In the genomic region with DNA sequence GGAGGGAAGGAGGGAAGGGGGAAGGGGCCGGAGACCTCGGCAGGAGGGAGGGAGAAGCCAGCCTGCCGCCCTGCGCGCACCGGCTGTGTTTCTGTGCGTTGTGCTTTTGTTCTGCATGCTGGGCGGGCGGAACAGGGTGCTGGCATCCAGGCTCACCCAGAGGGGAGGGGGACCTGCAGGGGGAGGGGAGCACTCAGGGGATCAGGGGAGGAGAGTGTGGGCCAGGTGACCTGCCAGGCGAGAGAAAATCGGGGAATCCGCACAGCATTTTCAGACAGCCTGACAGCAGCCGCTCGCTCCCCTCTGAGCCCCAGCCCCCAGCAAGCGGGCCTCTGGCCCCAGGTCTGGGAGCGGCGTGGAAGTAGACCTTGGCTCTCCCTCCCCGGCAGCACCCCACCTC, we compare ENCODE assay signal across 23 cellular contexts. TPM values are rescaled to one million over a fixed set of nuclear protein-coding genes. Genes with fewer than 3 reads are reported as not detected.
DNase-seq lines count a peak whose midpoint lies in the region; ATAC-seq, FAIRE-seq and TF ChIP-seq lines count a peak whose summit lies in the region.
"Had no signal": no experiment of that assay in that cellular context is flagged by ENCODE, and none has a peak within 500 bp of the region (broad histone marks: within the 10 kb centered on the region; RNA-seq: fewer than 3 reads in every experiment).

No MANE protein-coding gene starts in this region.

- no peak overlapping the region for H2BK5ac ChIP-seq in H9 (ENCODE audit: insufficient read length, low read length)

- H3K56ac ChIP-seq in H9 (ENCODE audit: insufficient read length, low read depth, low read length), result no peak overlapping the region

- POLR2A ChIA-PET in activated CD8-positive, alpha-beta T cell treated with anti-CD3 and anti-CD28 coated beads, Interleukin-2, amount 10 ng/mL, durations not matched to agents 7 days and 5 days (lab: Charles Lee), result no interaction called here

- no peak for ATAC-seq in activated CD8-positive, alpha-beta T cell treated with anti-CD3 and anti-CD28 coated beads, Interleukin-2, amount 10 ng/mL, durations not matched to agents 7 days and 5 days
- ATAC-seq: activated CD8-positive, alpha-beta memory T cell treated with anti-CD3 and anti-CD28 coated beads, Interleukin-2, amount 10 ng/mL, durations not matched to agents 7 days and 5 days; CD8-positive, alpha-beta T cell; naive thymus-derived CD4-positive, alpha-beta T cell; stimulated activated naive B cell treated with anti-CD40 and anti-IgM and Interleukin-4, amounts not matched to agents 10 μg/mL and 1 μg/mL and 100 μg/mL, for 72 hours had no signal

- H4K8ac ChIP-seq in H9 (replicated peaks; ENCODE audit: insufficient read length, low read depth, low read length), result no peak overlapping the region

- H3T11ph ChIP-seq in H9 (ENCODE audit: low read length), result no peak overlapping the region

- no peaks in the 10 kb centered on the region for H3K36me3 ChIP-seq in kidney (ENCODE audit: control insufficient read depth in 1 of 2, insufficient read depth in 2 of 2, low read length in 2 of 2)
- H3K36me3 ChIP-seq in tibial nerve, result no peaks in the 10 kb centered on the region
- H3K36me3 ChIP-seq: SJCRH30 had no signal

- WGBS in H9 (ENCODE audit: extremely low coverage, insufficient read length, low lambda C conversion rate), result no CpG with 5 or more reads among the region's 18 CpGs
- WGBS in tibial nerve, 2 donors, result 21 to 22% methylated on average over 11 to 17 of the region's 18 CpGs

- H3K9me3 ChIP-seq in H9 (ENCODE audit: control insufficient read depth, low read depth, low read length) (no peaks in the 10 kb centered on the region), kidney (ENCODE audit: control insufficient read depth in 1 of 2, low read length in 2 of 2) (no peaks in the 10 kb centered on the region), tibial nerve (no peaks in the 10 kb centered on the region)
- H3K9me3 ChIP-seq: SJCRH30 had no signal

- H3K79me2 ChIP-seq in H9 (ENCODE audit: insufficient read depth, low read length), result no peaks in the 10 kb centered on the region

- no peaks in the 10 kb centered on the region for H4K20me1 ChIP-seq in H9 (ENCODE audit: control insufficient read depth, insufficient read depth, insufficient read length)

- H2BK120ac ChIP-seq in H9 (ENCODE audit: low read depth, low read length, poor library complexity, severe bottlenecking), result no peak overlapping the region

- CTCF ChIA-PET in activated CD8-positive, alpha-beta T cell treated with anti-CD3 and anti-CD28 coated beads, Interleukin-2, amount 10 ng/mL, durations not matched to agents 7 days and 5 days (lab: Charles Lee), result no interaction called here

- peak overlapping the region; percentile 60 for H3K4me2 ChIP-seq in H9 (ENCODE audit: insufficient read depth, insufficient read length, low read length)

- no peak overlapping the region for H3K27ac ChIP-seq in H9 (ENCODE audit: insufficient read length, low read depth, low read length)
- H3K27ac ChIP-seq in kidney (ENCODE audit: low read depth in 2 of 2, low read length in 2 of 2), result no peak overlapping the region
- H3K27ac ChIP-seq in tibial nerve, result no peak overlapping the region
- H3K27ac ChIP-seq: SJCRH30 had no signal

- no peak for TF ChIP-seq POLR2A in tibial nerve (IDR thresholded peaks at IDR 0.05)

- H3K4me1 ChIP-seq in H9 (ENCODE audit: insufficient read depth, low read length), result peaks cover 8% of the 10 kb centered on the region; the same call in 1 of the 2 replicates
- H3K4me1 ChIP-seq in kidney (ENCODE audit: control insufficient read depth in 1 of 2, insufficient read depth in 1 of 2, low read depth in 1 of 2, low read length in 2 of 2), result peaks cover 9 to 13% of the 10 kb centered on the region in 2 donors
- H3K4me1 ChIP-seq in tibial nerve, result peaks cover 0 to 17% (median 0%) of the 10 kb centered on the region in 4 donors
- H3K4me1 ChIP-seq: SJCRH30 had no signal

- no peak overlapping the region for H3K14ac ChIP-seq in H9 (ENCODE audit: insufficient read depth, low read length)

- peak; percentile 61 for DNase-seq in H9
- DNase-seq in chondrocyte (ENCODE audit: low spot score), result peak; percentile 67
- DNase-seq in kidney, result peak; percentile 63
- peak; percentile 44 for DNase-seq in progenitor cell of endocrine pancreas (ENCODE audit: low spot score, unreplicated experiment)
- DNase-seq in activated CD8-positive, alpha-beta T cell treated with anti-CD3 and anti-CD28 coated beads, Interleukin-2, amount 10 ng/mL, durations not matched to agents 7 days and 5 days, result no peak
- DNase-seq in tibial nerve (ENCODE audit: low spot score in 2 of 2), result no peak
- no peak for DNase-seq in hepatic stellate cell (ENCODE audit: low spot score)
- no peak for DNase-seq in T-helper 9 cell
- DNase-seq: activated CD4-positive, alpha-beta T cell treated with anti-CD3 and anti-CD28 coated beads for 1 hour; activated CD8-positive, alpha-beta memory T cell treated with anti-CD3 and anti-CD28 coated beads, Interleukin-2, amount 10 ng/mL, durations not matched to agents 7 days and 5 days; CD8-positive, alpha-beta T cell; DND-41; foreskin fibroblast; Karpas-422; naive thymus-derived CD4-positive, alpha-beta T cell; NCI-H1105; NCI-H774; SJCRH30; stimulated activated naive B cell treated with anti-CD40 and anti-IgM and Interleukin-4, amounts not matched to agents 10 μg/mL and 1 μg/mL and 100 μg/mL, for 72 hours; T1000 had no signal

- H3K36me3 Mint-ChIP-seq in H9 (ENCODE audit: insufficient read depth in 1 of 3, low read depth in 3 of 3) (no peaks in the 10 kb centered on the region; a peak in 2 of 7 replicates), chondrocyte (ENCODE audit: low read depth) (no peaks in the 10 kb centered on the region), progenitor cell of endocrine pancreas (ENCODE audit: insufficient read depth) (no peaks in the 10 kb centered on the region)
- no peaks in the 10 kb centered on the region for H3K36me3 Mint-ChIP-seq in activated CD8-positive, alpha-beta T cell treated with anti-CD3 and anti-CD28 coated beads, Interleukin-2, amount 10 ng/mL, durations not matched to agents 7 days and 5 days (ENCODE audit: low read depth)
- H3K36me3 Mint-ChIP-seq: activated CD8-positive, alpha-beta memory T cell treated with anti-CD3 and anti-CD28 coated beads, Interleukin-2, amount 10 ng/mL, durations not matched to agents 7 days and 5 days; CD8-positive, alpha-beta T cell had no signal

- TF ChIP-seq CTCF in H9 (conservative IDR thresholded peaks at IDR 0.05), result no peak
- TF ChIP-seq CTCF in chondrocyte (IDR thresholded peaks at IDR 0.05), result no peak
- no peak for TF ChIP-seq CTCF in kidney (IDR thresholded peaks at IDR 0.05; ENCODE audit: borderline replicate concordance, extremely low read depth, insufficient read depth)
- no peak for TF ChIP-seq CTCF in progenitor cell of endocrine pancreas (IDR thresholded peaks at IDR 0.05; ENCODE audit: unreplicated experiment)
- no peak for TF ChIP-seq CTCF in tibial nerve (IDR thresholded peaks at IDR 0.05)

- no peak overlapping the region for H2BK15ac ChIP-seq in H9 (ENCODE audit: low read depth, low read length)

- H3K9ac ChIP-seq in H9 (ENCODE audit: extremely low read depth, insufficient read length, low read length), result no peak overlapping the region
- no peak overlapping the region for H3K9ac ChIP-seq in kidney (ENCODE audit: low read length in 2 of 2)

- no peak overlapping the region for H2BK12ac ChIP-seq in H9 (ENCODE audit: insufficient read length, low read depth, low read length)

- intact Hi-C loops in kidney (cut with DNase I), result no loop called here

- H4K5ac ChIP-seq in H9 (ENCODE audit: insufficient read length, low read depth, low read length), result no peak overlapping the region

- H3K79me1 ChIP-seq in H9 (ENCODE audit: insufficient read depth, low read depth, low read length, poor library complexity, severe bottlenecking), result no peaks in the 10 kb centered on the region

- H3K4me1 Mint-ChIP-seq in H9 (peaks cover 43 to 60% of the 10 kb centered on the region in 2 experiments), chondrocyte (ENCODE audit: low read depth) (peaks cover 8% of the 10 kb centered on the region), progenitor cell of endocrine pancreas (ENCODE audit: low read depth) (peaks cover 65% of the 10 kb centered on the region)
- H3K4me1 Mint-ChIP-seq in activated CD8-positive, alpha-beta T cell treated with anti-CD3 and anti-CD28 coated beads, Interleukin-2, amount 10 ng/mL, durations not matched to agents 7 days and 5 days (ENCODE audit: low read depth), result peaks cover 3% of the 10 kb centered on the region

- H3K27me3 ChIP-seq in H9 (ENCODE audit: insufficient read depth, low read length) (no peaks in the 10 kb centered on the region; the same call in 1 of the 2 replicates), tibial nerve (peaks cover 0 to 38% of the 10 kb centered on the region in 2 donors)

- H2AFZ ChIP-seq in H9 (ENCODE audit: low read length), result no peak overlapping the region

- H3K23me2 ChIP-seq in H9 (ENCODE audit: insufficient read length, low read depth, low read length, poor library complexity, severe bottlenecking), result peaks cover 3% of the 10 kb centered on the region

- H3K18ac ChIP-seq in H9 (ENCODE audit: insufficient read length, low read depth, low read length), result no peak overlapping the region

- FAIRE-seq in kidney (lab: Jason Lieb, UNC), result no peak

- H4K91ac ChIP-seq in H9 (ENCODE audit: insufficient read length, low read depth, low read length), result no peak overlapping the region

- no peak overlapping the region for H2AK5ac ChIP-seq in H9 (ENCODE audit: insufficient read length, low read length)

- H3K4me3 ChIP-seq in kidney (ENCODE audit: low read length in 2 of 2), result no peak overlapping the region
- no peak overlapping the region for H3K4me3 ChIP-seq in tibial nerve
- H3K4me3 ChIP-seq: lung, SJCRH30 had no signal

- H3K27me3 Mint-ChIP-seq in H9 (ENCODE audit: low read depth), result peaks cover 5% of the 10 kb centered on the region
- H3K27me3 Mint-ChIP-seq in chondrocyte (ENCODE audit: low read depth), result peaks cover 15% of the 10 kb centered on the region
- H3K27me3 Mint-ChIP-seq in progenitor cell of endocrine pancreas, result no peaks in the 10 kb centered on the region
- peaks cover 31% of the 10 kb centered on the region for H3K27me3 Mint-ChIP-seq in activated CD8-positive, alpha-beta T cell treated with anti-CD3 and anti-CD28 coated beads, Interleukin-2, amount 10 ng/mL, durations not matched to agents 7 days and 5 days (ENCODE audit: low read depth)

- no peak overlapping the region for H2BK20ac ChIP-seq in H9 (ENCODE audit: low read depth, low read length, poor library complexity, severe bottlenecking)

- no peak overlapping the region for H3K4ac ChIP-seq in H9 (ENCODE audit: low read depth, low read length)

- H3K27ac Mint-ChIP-seq in H9, result no peak overlapping the region
- no peak overlapping the region for H3K27ac Mint-ChIP-seq in chondrocyte (ENCODE audit: unreplicated experiment)
- H3K27ac Mint-ChIP-seq in progenitor cell of endocrine pancreas, result peak overlapping the region; percentile 95
- H3K27ac Mint-ChIP-seq in activated CD8-positive, alpha-beta T cell treated with anti-CD3 and anti-CD28 coated beads, Interleukin-2, amount 10 ng/mL, durations not matched to agents 7 days and 5 days, result no peak overlapping the region
- H3K27ac Mint-ChIP-seq: activated CD8-positive, alpha-beta memory T cell treated with anti-CD3 and anti-CD28 coated beads, Interleukin-2, amount 10 ng/mL, durations not matched to agents 7 days and 5 days; activated T-helper 2 cell treated with anti-CD3 and anti-CD28 coated beads, Interferon-gamma antibody, Interleukin-2, Interleukin-4, amounts not matched to agents 10 μg/mL and 5 μg/mL and 100 μg/mL, durations not matched to agents 14 hours and 24 hours and 36 hours; CD8-positive, alpha-beta T cell; naive thymus-derived CD4-positive, alpha-beta T cell; stimulated activated naive B cell treated with anti-CD40 and anti-IgM and Interleukin-4, amounts not matched to agents 10 μg/mL and 1 μg/mL and 100 μg/mL, for 72 hours had no signal

- no peak for TF ChIP-seq EP300 in tibial nerve (IDR thresholded peaks at IDR 0.05)

- H3K9me3 Mint-ChIP-seq in H9 (peaks cover 0 to under 1% of the 10 kb centered on the region in 2 experiments; a peak in 1 of 5 replicates), chondrocyte (ENCODE audit: low read depth) (no peaks in the 10 kb centered on the region), progenitor cell of endocrine pancreas (ENCODE audit: low read depth) (no peaks in the 10 kb centered on the region)
- no peaks in the 10 kb centered on the region for H3K9me3 Mint-ChIP-seq in activated CD8-positive, alpha-beta T cell treated with anti-CD3 and anti-CD28 coated beads, Interleukin-2, amount 10 ng/mL, durations not matched to agents 7 days and 5 days (ENCODE audit: insufficient read depth)

- no peak overlapping the region for H3K23ac ChIP-seq in H9 (ENCODE audit: insufficient read length, low read depth, low read length)

- peak overlapping the region; percentile 44 to 78 for H3K4me3 Mint-ChIP-seq in H9
- H3K4me3 Mint-ChIP-seq in chondrocyte (ENCODE audit: unreplicated experiment), result no peak overlapping the region
- peak overlapping the region; percentile 27 for H3K4me3 Mint-ChIP-seq in progenitor cell of endocrine pancreas (ENCODE audit: low read depth)
- no peak overlapping the region for H3K4me3 Mint-ChIP-seq in activated CD8-positive, alpha-beta T cell treated with anti-CD3 and anti-CD28 coated beads, Interleukin-2, amount 10 ng/mL, durations not matched to agents 7 days and 5 days
- H3K4me3 Mint-ChIP-seq: activated CD8-positive, alpha-beta memory T cell treated with anti-CD3 and anti-CD28 coated beads, Interleukin-2, amount 10 ng/mL, durations not matched to agents 7 days and 5 days; CD8-positive, alpha-beta T cell; naive thymus-derived CD4-positive, alpha-beta T cell; stimulated activated naive B cell treated with anti-CD40 and anti-IgM and Interleukin-4, amounts not matched to agents 10 μg/mL and 1 μg/mL and 100 μg/mL, for 72 hours had no signal

RNA-seq across cellular contexts. Expression of gene RIPK4, which starts 54.7 kb away (rescaled TPM):
- total RNA-seq in H9 (2021) (2.9 and 3.6 TPM in 2 replicates), chondrocyte (6.1 to 11.3 TPM (median 11.1 TPM) in 3 replicates), kidney (32.6 TPM), progenitor cell of endocrine pancreas (28.9 and 30.1 TPM in 2 replicates), tibial nerve (1 to 10 TPM in 3 of 4 donors, under 1 TPM in 1; 0.66 to 1.6 (median 1.2) TPM)
- polyA plus RNA-seq in kidney (ENCODE audit: insufficient read depth, low read depth, low replicate concordance), result 11.6 TPM
- not detected for total RNA-seq in activated CD8-positive, alpha-beta T cell treated with anti-CD3 and anti-CD28 coated beads, Interleukin-2, amount 10 ng/mL, durations not matched to agents 7 days and 5 days
- total RNA-seq: activated CD8-positive, alpha-beta memory T cell treated with anti-CD3 and anti-CD28 coated beads, Interleukin-2, amount 10 ng/mL, durations not matched to agents 7 days and 5 days; activated T-helper 2 cell treated with anti-CD3 and anti-CD28 coated beads, Interferon-gamma antibody, Interleukin-2, Interleukin-4, amounts not matched to agents 10 μg/mL and 5 μg/mL and 100 μg/mL, durations not matched to agents 14 hours and 24 hours and 36 hours; SJCRH30 had no signal
- polyA plus RNA-seq: AG04450 had no signal

Comparison
In these comparisons a context has a peak if more than half of its experiments do, and no peak if none do; other contexts are left out.
1. DNase-seq: peak in H9 (single experiment), chondrocyte (single experiment), kidney (single experiment) and progenitor cell of endocrine pancreas (single experiment); none in activated CD8-positive, alpha-beta T cell treated with anti-CD3 and anti-CD28 coated beads, Interleukin-2, amount 10 ng/mL, durations not matched to agents 7 days and 5 days (single experiment), tibial nerve (0 of 2), hepatic stellate cell (single experiment) and T-helper 9 cell (single experiment).
2. H3K4me3 Mint-ChIP-seq: peak in H9 (2 of 2) and progenitor cell of endocrine pancreas (single experiment); none in chondrocyte (single experiment) and activated CD8-positive, alpha-beta T cell treated with anti-CD3 and anti-CD28 coated beads, Interleukin-2, amount 10 ng/mL, durations not matched to agents 7 days and 5 days (single experiment).